In genomic region chr1:195960580-195960979, GRCh38 we compare ENCODE assay signal across 19 cellular contexts.
"Had no signal": no experiment of that assay in that cellular context is flagged by ENCODE, and none has a peak within 500 bp of the region (broad histone marks: within the 10 kb centered on the region; RNA-seq: fewer than 3 reads in every experiment).

No MANE protein-coding gene starts in this region.

- H3K27me3 Mint-ChIP-seq: activated CD4-positive, alpha-beta memory T cell treated with anti-CD3 and anti-CD28 coated beads for 36 hours; activated naive CD8-positive, alpha-beta T cell treated with anti-CD3 and anti-CD28 coated beads, Interleukin-2, amount 10 ng/mL, durations not matched to agents 7 days and 5 days; naive B cell; stimulated activated memory B cell treated with anti-CD40 and anti-IgM and Interleukin-4, amounts not matched to agents 10 μg/mL and 1 μg/mL and 100 μg/mL, for 72 hours had no signal

- H3K4me1 Mint-ChIP-seq: activated naive CD8-positive, alpha-beta T cell treated with anti-CD3 and anti-CD28 coated beads, Interleukin-2, amount 10 ng/mL, durations not matched to agents 7 days and 5 days; naive B cell; neural crest cell; stimulated activated memory B cell treated with anti-CD40 and anti-IgM and Interleukin-4, amounts not matched to agents 10 μg/mL and 1 μg/mL and 100 μg/mL, for 72 hours had no signal

- H3K27ac Mint-ChIP-seq: activated CD4-positive, alpha-beta memory T cell treated with anti-CD3 and anti-CD28 coated beads for 36 hours; activated naive CD4-positive, alpha-beta T cell treated with anti-CD3 and anti-CD28 coated beads for 36 hours; activated naive CD8-positive, alpha-beta T cell treated with anti-CD3 and anti-CD28 coated beads, Interleukin-2, amount 10 ng/mL, durations not matched to agents 7 days and 5 days; naive B cell; stimulated activated memory B cell treated with anti-CD40 and anti-IgM and Interleukin-4, amounts not matched to agents 10 μg/mL and 1 μg/mL and 100 μg/mL, for 72 hours had no signal

- H3K9me3 Mint-ChIP-seq: activated CD4-positive, alpha-beta memory T cell treated with anti-CD3 and anti-CD28 coated beads for 36 hours; activated naive CD4-positive, alpha-beta T cell treated with anti-CD3 and anti-CD28 coated beads for 36 hours; activated naive CD8-positive, alpha-beta T cell treated with anti-CD3 and anti-CD28 coated beads, Interleukin-2, amount 10 ng/mL, durations not matched to agents 7 days and 5 days; naive B cell; neural crest cell had no signal

- H3K36me3 Mint-ChIP-seq: activated CD4-positive, alpha-beta memory T cell treated with anti-CD3 and anti-CD28 coated beads for 36 hours; activated naive CD8-positive, alpha-beta T cell treated with anti-CD3 and anti-CD28 coated beads, Interleukin-2, amount 10 ng/mL, durations not matched to agents 7 days and 5 days; naive B cell; stimulated activated memory B cell treated with anti-CD40 and anti-IgM and Interleukin-4, amounts not matched to agents 10 μg/mL and 1 μg/mL and 100 μg/mL, for 72 hours had no signal

- ATAC-seq: left cardiac atrium; sciatic nerve; stimulated activated memory B cell treated with anti-CD40 and anti-IgM and Interleukin-4, amounts not matched to agents 10 μg/mL and 1 μg/mL and 100 μg/mL, for 72 hours had no signal

- DNase-seq: activated CD4-positive, alpha-beta memory T cell treated with anti-CD3 and anti-CD28 coated beads for 36 hours; activated CD4-positive, alpha-beta T cell treated with anti-CD3 and anti-CD28 coated beads for 48 hours; activated effector memory CD4-positive, alpha-beta T cell treated with Interleukin-2 at 50 U/mL for 16 hours; activated naive CD4-positive, alpha-beta T cell treated with anti-CD3 and anti-CD28 coated beads for 36 hours; activated naive CD8-positive, alpha-beta T cell treated with anti-CD3 and anti-CD28 coated beads, Interleukin-2, amount 10 ng/mL, durations not matched to agents 7 days and 5 days; activated T-cell treated with anti-CD3 and anti-CD28 coated beads, Interleukin-2, amount 50 U/mL, for 48 hours; amniotic stem cell; hypothalamus; islet precursor cell; left cardiac atrium; naive B cell; small intestine; stimulated activated CD4-positive, alpha-beta T cell treated with anti-CD3 and anti-CD28 coated beads, Interleukin-15, amount 100 ng/mL, for 24 hours; stomach; T1000; transverse colon had no signal

- H3K4me3 Mint-ChIP-seq: activated CD4-positive, alpha-beta memory T cell treated with anti-CD3 and anti-CD28 coated beads for 36 hours; activated naive CD4-positive, alpha-beta T cell treated with anti-CD3 and anti-CD28 coated beads for 36 hours; activated naive CD8-positive, alpha-beta T cell treated with anti-CD3 and anti-CD28 coated beads, Interleukin-2, amount 10 ng/mL, durations not matched to agents 7 days and 5 days; naive B cell; neural crest cell; stimulated activated memory B cell treated with anti-CD40 and anti-IgM and Interleukin-4, amounts not matched to agents 10 μg/mL and 1 μg/mL and 100 μg/mL, for 72 hours had no signal
